In the genomic region with DNA sequence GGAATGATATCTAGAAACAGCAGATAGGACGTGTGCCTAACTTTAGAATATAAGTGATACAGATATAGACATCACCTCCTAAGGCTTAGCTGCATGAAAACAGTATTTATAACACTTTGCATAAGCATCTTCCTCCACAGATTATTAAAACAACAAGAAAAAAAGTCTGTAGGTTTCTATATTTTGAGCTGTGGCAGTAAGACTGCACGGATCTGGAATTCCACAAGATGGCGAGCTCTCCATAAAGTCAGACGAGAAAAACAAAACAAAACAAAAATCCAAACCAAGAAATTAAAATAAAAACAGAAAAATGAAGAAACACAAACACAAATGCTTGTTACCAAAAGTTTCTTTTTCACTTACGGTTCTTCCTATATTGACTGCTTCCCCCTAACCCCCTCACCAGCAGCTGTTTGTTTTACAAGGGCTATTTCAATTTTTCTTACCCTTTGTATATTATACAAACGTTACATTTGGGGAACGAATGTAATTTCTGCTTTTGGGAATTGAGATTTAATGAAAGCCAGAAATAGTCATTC, we compare ENCODE assay signal across 8 cellular contexts.
DNase-seq lines count a peak whose midpoint lies in the region; ATAC-seq and TF ChIP-seq lines count a peak whose summit lies in the region.

No MANE protein-coding gene starts in this region.

- peaks cover 23% of the 10 kb centered on the region for H3K4me1 ChIP-seq in foreskin keratinocyte
- peaks cover 30% of the 10 kb centered on the region for H3K4me1 ChIP-seq in skeletal muscle satellite cell (ENCODE audit: control insufficient read depth, insufficient read depth, low read length)

- peak overlapping the region; percentile 27 for H3K27ac Mint-ChIP-seq in T-helper 17 cell

- H3K4me2 ChIP-seq in skeletal muscle satellite cell (ENCODE audit: low read length), result peak overlapping the region; percentile 60

- peak overlapping the region; percentile 25 for H3K4me3 Mint-ChIP-seq in activated T-cell treated with anti-CD3 and anti-CD28 coated beads, Interleukin-2, amount 50 U/mL, for 4 hours
- H3K4me3 Mint-ChIP-seq in T-helper 17 cell, result peak overlapping the region; percentile 52

- H3K9ac ChIP-seq in skeletal muscle satellite cell (ENCODE audit: low read depth, low read length), result peak overlapping the region; percentile 58

- no peaks in the 10 kb centered on the region for H3K36me3 Mint-ChIP-seq in activated T-cell treated with anti-CD3 and anti-CD28 coated beads, Interleukin-2, amount 50 U/mL, for 4 hours (ENCODE audit: insufficient read depth)
- H3K36me3 Mint-ChIP-seq in T-helper 17 cell (ENCODE audit: low read depth), result peaks cover 3% of the 10 kb centered on the region

- peaks cover 4% of the 10 kb centered on the region for H3K27me3 ChIP-seq in foreskin keratinocyte
- H3K27me3 ChIP-seq in skeletal muscle satellite cell (ENCODE audit: control insufficient read depth, insufficient read depth, low read length), result peaks cover 31% of the 10 kb centered on the region

- peak overlapping the region; percentile 59 for H3K27ac ChIP-seq in foreskin keratinocyte

- DNase-seq in activated T-cell treated with anti-CD3 and anti-CD28 coated beads, Interleukin-2, amount 50 U/mL, for 4 hours, result no peak
- DNase-seq in activated T-cell treated with anti-CD3 and anti-CD28 coated beads for 4 hours (no peak), T-helper 17 cell (no peak), foreskin keratinocyte (peak in 1 of 2 donors; percentile 13)

- peak; percentile 72 for TF ChIP-seq CTCF in foreskin keratinocyte (conservative IDR thresholded peaks at IDR 0.05)

- H3K36me3 ChIP-seq in skeletal muscle satellite cell (ENCODE audit: insufficient read depth, low read length), result no peaks in the 10 kb centered on the region

- no peak overlapping the region for H3K4me3 ChIP-seq in skeletal muscle satellite cell (ENCODE audit: low read length)

- no peaks in the 10 kb centered on the region for H3K9me3 Mint-ChIP-seq in activated T-cell treated with anti-CD3 and anti-CD28 coated beads, Interleukin-2, amount 50 U/mL, for 4 hours

- ATAC-seq in activated T-cell treated with anti-CD3 and anti-CD28 coated beads, Interleukin-2, amount 50 U/mL, for 4 hours, result no peak
- ATAC-seq in HG03196 (IDR thresholded peaks at IDR 0.05; ENCODE audit: unreplicated experiment), result peak; percentile 33
- ATAC-seq in T-helper 17 cell, result no peak
- ATAC-seq in foreskin keratinocyte, result no peak
- ATAC-seq in GM21381 (IDR thresholded peaks at IDR 0.05; ENCODE audit: unreplicated experiment), result no peak
- ATAC-seq in HG02798 (IDR thresholded peaks at IDR 0.05; ENCODE audit: poor library complexity, unreplicated experiment), result no peak

- H3K27me3 Mint-ChIP-seq in activated T-cell treated with anti-CD3 and anti-CD28 coated beads, Interleukin-2, amount 50 U/mL, for 4 hours (ENCODE audit: low read depth), result peaks cover 4% of the 10 kb centered on the region
- peaks cover 29% of the 10 kb centered on the region for H3K27me3 Mint-ChIP-seq in T-helper 17 cell

- H3K9me3 ChIP-seq in T-helper 17 cell (ENCODE audit: control insufficient read depth, low read length, poor library complexity, severe bottlenecking), result no peaks in the 10 kb centered on the region
- H3K9me3 ChIP-seq in skeletal muscle satellite cell (replicated peaks; ENCODE audit: low read length), result no peaks in the 10 kb centered on the region

- H3K4me1 Mint-ChIP-seq in activated T-cell treated with anti-CD3 and anti-CD28 coated beads, Interleukin-2, amount 50 U/mL, for 4 hours (ENCODE audit: low read depth), result peaks cover 16% of the 10 kb centered on the region
- peaks cover 17% of the 10 kb centered on the region for H3K4me1 Mint-ChIP-seq in T-helper 17 cell
